In genomic region chr20:6265204-6265904, GRCh38 we compare ENCODE assay signal across 8 cellular contexts.
DNase-seq lines count a peak whose midpoint lies in the region; ATAC-seq and TF ChIP-seq lines count a peak whose summit lies in the region.

No MANE protein-coding gene starts in this region.

- H3K27ac ChIP-seq in neural cell (ENCODE audit: low read length) (no peak overlapping the region), stomach (peak overlapping the region in 2 of 5 donors; percentile 60 to 62)

- no peaks in the 10 kb centered on the region for H3K27me3 ChIP-seq in neural cell (ENCODE audit: insufficient read depth, low read depth, low read length)
- no peaks in the 10 kb centered on the region for H3K27me3 ChIP-seq in stomach

- no peaks in the 10 kb centered on the region for H3K9me3 ChIP-seq in neural cell (ENCODE audit: low read length)
- H3K9me3 ChIP-seq in stomach = no peaks in the 10 kb centered on the region

- H3K27ac Mint-ChIP-seq in activated CD8-positive, alpha-beta T cell treated with anti-CD3 and anti-CD28 coated beads for 36 hours = no peak overlapping the region
- H3K27ac Mint-ChIP-seq in activated CD8-positive, alpha-beta T cell treated with anti-CD3 and anti-CD28 coated beads, Interleukin-2, amount 10 ng/mL, durations not matched to agents 7 days and 5 days = no peak overlapping the region

- POLR2A ChIA-PET in activated CD8-positive, alpha-beta T cell treated with anti-CD3 and anti-CD28 coated beads for 36 hours (lab: Charles Lee) = no interaction called here
- POLR2A ChIA-PET in activated CD8-positive, alpha-beta T cell treated with anti-CD3 and anti-CD28 coated beads, Interleukin-2, amount 10 ng/mL, durations not matched to agents 7 days and 5 days (lab: Charles Lee) = no interaction called here

- peaks cover 1% of the 10 kb centered on the region for H3K27me3 Mint-ChIP-seq in activated CD8-positive, alpha-beta T cell treated with anti-CD3 and anti-CD28 coated beads for 36 hours
- H3K27me3 Mint-ChIP-seq in activated CD8-positive, alpha-beta T cell treated with anti-CD3 and anti-CD28 coated beads, Interleukin-2, amount 10 ng/mL, durations not matched to agents 7 days and 5 days (ENCODE audit: low read depth) = no peaks in the 10 kb centered on the region

- peak; percentile 27 for ATAC-seq in activated CD8-positive, alpha-beta T cell treated with anti-CD3 and anti-CD28 coated beads for 36 hours
- ATAC-seq in activated CD8-positive, alpha-beta T cell treated with anti-CD3 and anti-CD28 coated beads, Interleukin-2, amount 10 ng/mL, durations not matched to agents 7 days and 5 days = no peak
- no peak for ATAC-seq in HG03039 (IDR thresholded peaks at IDR 0.05; ENCODE audit: unreplicated experiment)

- 25 to 49% (median 33%) methylated on average over 10 of the region's 10 CpGs for WGBS in stomach, 5 donors

- H3K4me2 ChIP-seq in neural cell (ENCODE audit: low read length) = no peak overlapping the region

- no peaks in the 10 kb centered on the region for H3K4me1 Mint-ChIP-seq in activated CD8-positive, alpha-beta T cell treated with anti-CD3 and anti-CD28 coated beads for 36 hours (ENCODE audit: low read depth)
- H3K4me1 Mint-ChIP-seq in activated CD8-positive, alpha-beta T cell treated with anti-CD3 and anti-CD28 coated beads, Interleukin-2, amount 10 ng/mL, durations not matched to agents 7 days and 5 days (ENCODE audit: low read depth) = no peaks in the 10 kb centered on the region

- H3K9ac ChIP-seq in neural cell (ENCODE audit: low read length) = no peak overlapping the region

- no peaks in the 10 kb centered on the region for H3K36me3 ChIP-seq in neural cell (ENCODE audit: insufficient read depth, low read length)
- H3K36me3 ChIP-seq in stomach = no peaks in the 10 kb centered on the region

- H3K79me2 ChIP-seq in neural cell (replicated peaks; ENCODE audit: insufficient read depth, low read length) = no peaks in the 10 kb centered on the region

- no peak for TF ChIP-seq EP300 in neural cell (conservative IDR thresholded peaks at IDR 0.05; ENCODE audit: poor library complexity, severe bottlenecking)
- TF ChIP-seq EP300 in stomach (IDR thresholded peaks at IDR 0.05) = no peak

- H3K4me1 ChIP-seq in stomach = peaks cover 0 to 12% (median 4%) of the 10 kb centered on the region in 4 donors

- intact Hi-C loops in activated CD8-positive, alpha-beta T cell treated with anti-CD3 and anti-CD28 coated beads for 36 hours (cut with micrococcal nuclease) = no loop called here
- intact Hi-C loops in stomach (cut with DNase I; ENCODE audit: low total_unique reads) = no loop called here

- no peak for TF ChIP-seq POLR2A in stomach (IDR thresholded peaks at IDR 0.05)

- H3K4me3 ChIP-seq in neural cell (ENCODE audit: low read length) (no peak overlapping the region), stomach (no peak overlapping the region)

- H3K4me3 Mint-ChIP-seq in activated CD8-positive, alpha-beta T cell treated with anti-CD3 and anti-CD28 coated beads for 36 hours = no peak overlapping the region
- no peak overlapping the region for H3K4me3 Mint-ChIP-seq in activated CD8-positive, alpha-beta T cell treated with anti-CD3 and anti-CD28 coated beads, Interleukin-2, amount 10 ng/mL, durations not matched to agents 7 days and 5 days

- H3K9me2 ChIP-seq in neural cell (ENCODE audit: insufficient read depth, low read length) = no peaks in the 10 kb centered on the region

- no peaks in the 10 kb centered on the region for H3K36me3 Mint-ChIP-seq in activated CD8-positive, alpha-beta T cell treated with anti-CD3 and anti-CD28 coated beads for 36 hours (ENCODE audit: low read depth)
- no peaks in the 10 kb centered on the region for H3K36me3 Mint-ChIP-seq in activated CD8-positive, alpha-beta T cell treated with anti-CD3 and anti-CD28 coated beads, Interleukin-2, amount 10 ng/mL, durations not matched to agents 7 days and 5 days (ENCODE audit: low read depth)

- peak; percentile 86 for TF ChIP-seq RAD21 in neural cell (conservative IDR thresholded peaks at IDR 0.05)

- CTCF ChIA-PET in activated CD8-positive, alpha-beta T cell treated with anti-CD3 and anti-CD28 coated beads for 36 hours (lab: Charles Lee) = interaction anchor here (1.3 kb wide), 1 partner anchor 10 kb away, joined by 4 read pairs; no protein-coding TSS in a partner anchor
- CTCF ChIA-PET in activated CD8-positive, alpha-beta T cell treated with anti-CD3 and anti-CD28 coated beads, Interleukin-2, amount 10 ng/mL, durations not matched to agents 7 days and 5 days (lab: Charles Lee) = no interaction called here

- H4K20me1 ChIP-seq in neural cell (ENCODE audit: insufficient read depth) = no peaks in the 10 kb centered on the region

- H3F3A ChIP-seq in neural cell (ENCODE audit: insufficient read depth, low read length, poor library complexity, severe bottlenecking) = no peaks in the 10 kb centered on the region

- no peak for TF ChIP-seq CTCF in activated CD8-positive, alpha-beta T cell treated with anti-CD3 and anti-CD28 coated beads for 36 hours (IDR thresholded peaks at IDR 0.05)
- TF ChIP-seq CTCF in neural cell (IDR thresholded peaks at IDR 0.05; ENCODE audit: poor library complexity, severe bottlenecking) (peak; percentile 79), stomach (IDR thresholded peaks at IDR 0.05) (peak in 3 of 7 experiments; percentile 14 to 39 (median 22))

- no peaks in the 10 kb centered on the region for H3K9me3 Mint-ChIP-seq in activated CD8-positive, alpha-beta T cell treated with anti-CD3 and anti-CD28 coated beads for 36 hours
- H3K9me3 Mint-ChIP-seq in activated CD8-positive, alpha-beta T cell treated with anti-CD3 and anti-CD28 coated beads, Interleukin-2, amount 10 ng/mL, durations not matched to agents 7 days and 5 days (ENCODE audit: insufficient read depth) = no peaks in the 10 kb centered on the region

- H2AFZ ChIP-seq in neural cell (ENCODE audit: low read depth, low read length) = no peak overlapping the region

- no peak for DNase-seq in activated CD8-positive, alpha-beta T cell treated with anti-CD3 and anti-CD28 coated beads for 36 hours
- DNase-seq in activated CD8-positive, alpha-beta T cell treated with anti-CD3 and anti-CD28 coated beads, Interleukin-2, amount 10 ng/mL, durations not matched to agents 7 days and 5 days = no peak
- DNase-seq in NCI-H69 (lab: John Stamatoyannopoulos, UW) (peak; percentile 80), dermis blood vessel endothelial cell (peak; percentile 71), retina (no peak), stomach (no peak)

TF ChIP-seq in neural cell, 6 proteins besides CTCF, POLR2A, EP300 and RAD21:
- TF ChIP-seq REST (IDR thresholded peaks at IDR 0.05; ENCODE audit: borderline replicate concordance) (no peak), SMC3 (conservative IDR thresholded peaks at IDR 0.05; ENCODE audit: poor library complexity) (peak; percentile 82)

Comparison
In these comparisons a context has a peak if more than half of its experiments do, and no peak if none do; other contexts are left out.
1. DNase-seq: peak in NCI-H69 (single experiment) and dermis blood vessel endothelial cell (single experiment); none in activated CD8-positive, alpha-beta T cell treated with anti-CD3 and anti-CD28 coated beads for 36 hours (single experiment), activated CD8-positive, alpha-beta T cell treated with anti-CD3 and anti-CD28 coated beads, Interleukin-2, amount 10 ng/mL, durations not matched to agents 7 days and 5 days (single experiment), retina (single experiment) and stomach (single experiment).